28 cellular contexts compared by ENCODE assay signal in the genomic region with DNA sequence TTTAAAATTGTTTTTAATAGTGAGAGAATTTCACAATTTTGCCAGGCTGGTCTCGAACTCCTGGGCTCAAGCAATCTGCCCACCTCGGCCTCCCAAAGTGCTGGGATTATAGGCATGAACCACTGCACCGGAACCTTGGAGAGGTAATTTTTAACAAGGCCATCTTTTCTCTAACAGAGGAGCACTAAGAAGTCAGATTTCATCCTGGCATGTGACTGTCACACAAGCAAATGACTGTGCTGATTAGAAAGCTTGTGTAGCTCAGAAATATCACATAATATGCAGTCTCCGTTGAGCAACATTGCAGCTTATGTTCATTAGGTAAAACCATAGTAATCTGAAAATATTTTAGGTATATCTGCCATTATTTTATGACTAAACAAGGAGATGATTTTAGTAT.
"Had no signal": no experiment of that assay in that cellular context is flagged by ENCODE, and none has a peak within 500 bp of the region (broad histone marks: within the 10 kb centered on the region; RNA-seq: fewer than 3 reads in every experiment).

No MANE protein-coding gene starts in this region.

- H3K27me3 ChIP-seq: ascending aorta, breast epithelium, cardiac muscle cell, colonic mucosa, gastrocnemius medialis had no signal

- H3K27ac ChIP-seq: ascending aorta, breast epithelium, cardiac muscle cell, colonic mucosa, epithelial cell of prostate, gastrocnemius medialis, WERI-Rb-1 had no signal

- H3K9me3 ChIP-seq: colonic mucosa, gastrocnemius medialis had no signal

- H3K4me1 ChIP-seq: ascending aorta, breast epithelium, colonic mucosa, gastrocnemius medialis had no signal

- ATAC-seq: activated CD4-positive, CD25-positive, alpha-beta regulatory T cell treated with anti-CD3 and anti-CD28 coated beads, Interleukin-2, amount 50 U/mL, for 24 hours; activated CD8-positive, alpha-beta T cell treated with anti-CD3 and anti-CD28 coated beads for 36 hours; activated naive CD4-positive, alpha-beta T cell treated with anti-CD3 and anti-CD28 coated beads, Interleukin-2, amount 50 U/mL, for 72 hours; activated T-cell treated with anti-CD3 and anti-CD28 coated beads, Interleukin-2, amount 50 U/mL, for 72 hours; gastrocnemius medialis; T-helper 17 cell had no signal

- H3K36me3 ChIP-seq: ascending aorta, breast epithelium, cardiac muscle cell, colonic mucosa, gastrocnemius medialis, WERI-Rb-1 had no signal

- DNase-seq: activated B cell treated with CpG ODN at 0.5 μM for 24 hours; activated CD4-positive, alpha-beta T cell treated with anti-CD3 and anti-CD28 coated beads for 48 hours; activated CD4-positive, alpha-beta T cell treated with anti-CD3 and anti-CD28 coated beads, Interleukin-2, amount 50 U/mL, for 1 hour; activated CD4-positive, alpha-beta T cell treated with anti-CD3 and anti-CD28 coated beads, Interleukin-2, amount 50 U/mL, for 48 hours; activated CD8-positive, alpha-beta memory T cell treated with anti-CD3 and anti-CD28 coated beads for 24 hours; activated CD8-positive, alpha-beta T cell treated with anti-CD3 and anti-CD28 coated beads for 36 hours; activated gamma-delta T cell; activated naive CD4-positive, alpha-beta T cell; activated naive CD4-positive, alpha-beta T cell treated with anti-CD3 and anti-CD28 coated beads, Interleukin-2, amount 10 ng/mL, durations not matched to agents 7 days and 5 days; activated naive CD8-positive, alpha-beta T cell treated with anti-CD3 and anti-CD28 coated beads, Interleukin-2, amount 10 ng/mL, durations not matched to agents 7 days and 5 days; activated T-cell treated with anti-CD3 and anti-CD28 coated beads, Interleukin-2, amount 50 U/mL, for 1 hour; activated T-cell treated with anti-CD3 and anti-CD28 coated beads, Interleukin-2, amount 50 U/mL, for 72 hours; central memory CD4-positive, alpha-beta T cell; cerebellar nuclear complex; colonic mucosa; effector CD8-positive, alpha-beta T cell; foreskin fibroblast; gastrocnemius medialis; T-helper 1 cell; T-helper 17 cell; T1000; WERI-Rb-1 had no signal

- H3K4me3 ChIP-seq: ascending aorta, breast epithelium, cardiac muscle cell, colonic mucosa, gastrocnemius medialis had no signal
